ENCODE assay signal across 8 cellular contexts in the genomic region with DNA sequence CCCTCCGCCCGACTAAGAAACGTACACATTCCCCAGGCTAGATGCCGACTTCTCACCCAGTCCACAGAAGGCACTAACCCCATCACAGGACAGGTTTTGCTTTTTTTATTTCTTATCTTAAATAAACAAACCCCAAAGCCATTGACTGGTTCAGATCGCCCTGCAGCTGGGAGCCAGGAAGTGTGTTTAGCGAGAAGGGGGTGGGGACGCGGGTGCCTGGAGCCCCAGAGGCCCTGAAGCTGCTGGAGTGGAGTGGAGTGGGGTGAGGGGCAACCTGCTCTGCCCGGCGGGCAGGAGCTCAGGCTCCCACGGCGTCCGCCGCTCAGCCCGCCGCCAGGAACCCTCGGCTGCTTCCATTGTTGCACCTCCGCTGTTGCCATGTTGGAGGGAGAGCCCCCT. TPM values are rescaled to one million over a fixed set of nuclear protein-coding genes. Genes with fewer than 3 reads are reported as not detected.
DNase-seq lines count a peak whose midpoint lies in the region; ATAC-seq and TF ChIP-seq lines count a peak whose summit lies in the region.

No MANE protein-coding gene starts in this region.

- DNase-seq in EH (ENCODE audit: low read depth): peak; percentile 66
- no peak for DNase-seq in SJSA1 (ENCODE audit: low read depth in 1 of 2, low spot score in 2 of 2)
- DNase-seq in astrocyte of the cerebellum (ENCODE audit: low read depth): no peak
- DNase-seq in hippocampal formation (lab: John Stamatoyannopoulos, UW): peak; percentile 72 to 76
- DNase-seq in AG08395 (ENCODE audit: low spot score): no peak

- peak; percentile 34 for ATAC-seq in GM21576 (IDR thresholded peaks at IDR 0.05; ENCODE audit: unreplicated experiment)

- H3K4me3 ChIP-seq in SJSA1 (peak overlapping the region; percentile 45), astrocyte of the cerebellum (ENCODE audit: low read depth, low read length) (peak overlapping the region; percentile 60), rectal smooth muscle tissue (ENCODE audit: low read length) (peak overlapping the region; percentile 98)

- in situ Hi-C loops in astrocyte of the cerebellum (cut with HindIII; ENCODE audit: low sequenced_read_pairs): no loop called here

- H3K9ac ChIP-seq in rectal smooth muscle tissue (ENCODE audit: low read length): peak overlapping the region; percentile 92

- H3K27ac ChIP-seq in SJSA1: no peak overlapping the region
- peak overlapping the region; percentile 87 for H3K27ac ChIP-seq in rectal smooth muscle tissue (ENCODE audit: low read depth, low read length)

- no peaks in the 10 kb centered on the region for H3K9me3 ChIP-seq in SJSA1 (replicated peaks)

- H3K4me1 ChIP-seq in SJSA1 (replicated peaks) (peaks cover 17% of the 10 kb centered on the region), rectal smooth muscle tissue (ENCODE audit: control insufficient read depth, insufficient read depth, low read length) (peaks cover 15% of the 10 kb centered on the region)

- no peak for TF ChIP-seq RAD21 in Ishikawa (IDR thresholded peaks at IDR 0.05; ENCODE audit: low read depth)

- H3K27me3 ChIP-seq in SJSA1 (replicated peaks): peaks cover 28% of the 10 kb centered on the region
- H3K27me3 ChIP-seq in rectal smooth muscle tissue (ENCODE audit: control insufficient read depth, insufficient read depth, low read length): no peaks in the 10 kb centered on the region

- TF ChIP-seq EP300 in Ishikawa (IDR thresholded peaks at IDR 0.05; ENCODE audit: borderline replicate concordance): no peak

- no peaks in the 10 kb centered on the region for H3K36me3 ChIP-seq in SJSA1
- peaks cover 7% of the 10 kb centered on the region for H3K36me3 ChIP-seq in rectal smooth muscle tissue (ENCODE audit: control insufficient read depth, insufficient read depth, low read length)

- no peak for TF ChIP-seq CTCF in astrocyte of the cerebellum (IDR thresholded peaks at IDR 0.05; ENCODE audit: low read depth, low read length, missing control alignments)

TF ChIP-seq in Ishikawa, 13 proteins besides CTCF, POLR2A, EP300 and RAD21:
- TF ChIP-seq TAF1 (IDR thresholded peaks at IDR 0.05; ENCODE audit: low read depth) (no peak), CREB1 (IDR thresholded peaks at IDR 0.05; ENCODE audit: low read depth) (no peak), CEBPB (IDR thresholded peaks at IDR 0.05) (no peak), FOXM1 (IDR thresholded peaks at IDR 0.05; ENCODE audit: borderline replicate concordance, low read depth) (no peak), EGR1 (IDR thresholded peaks at IDR 0.05) (peak; percentile 3; the same call in 1 of the 2 replicates), TEAD4 (IDR thresholded peaks at IDR 0.05) (no peak), NFIC (IDR thresholded peaks at IDR 0.05) (no peak), YY1 (IDR thresholded peaks at IDR 0.05; ENCODE audit: low read depth) (0 out of 2 replicates have a peak, but pooled peaks have one; percentile 43), TCF12 (IDR thresholded peaks at IDR 0.05; ENCODE audit: low read depth) (no peak), ZBTB7A (IDR thresholded peaks at IDR 0.05; ENCODE audit: low read depth) (peak; percentile 34; the same call in 1 of the 2 replicates)
- TF ChIP-seq, protein P1, sequence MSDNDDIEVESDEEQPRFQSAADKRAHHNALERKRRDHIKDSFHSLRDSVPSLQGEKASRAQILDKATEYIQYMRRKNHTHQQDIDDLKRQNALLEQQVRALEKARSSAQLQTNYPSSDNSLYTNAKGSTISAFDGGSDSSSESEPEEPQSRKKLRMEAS (IDR thresholded peaks at IDR 0.05): no peak
- TF ChIP-seq, protein P2, sequence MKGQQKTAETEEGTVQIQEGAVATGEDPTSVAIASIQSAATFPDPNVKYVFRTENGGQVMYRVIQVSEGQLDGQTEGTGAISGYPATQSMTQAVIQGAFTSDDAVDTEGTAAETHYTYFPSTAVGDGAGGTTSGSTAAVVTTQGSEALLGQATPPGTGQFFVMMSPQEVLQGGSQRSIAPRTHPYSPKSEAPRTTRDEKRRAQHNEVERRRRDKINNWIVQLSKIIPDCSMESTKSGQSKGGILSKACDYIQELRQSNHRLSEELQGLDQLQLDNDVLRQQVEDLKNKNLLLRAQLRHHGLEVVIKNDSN (IDR thresholded peaks at IDR 0.05): no peak
- TF ChIP-seq, protein P3, sequence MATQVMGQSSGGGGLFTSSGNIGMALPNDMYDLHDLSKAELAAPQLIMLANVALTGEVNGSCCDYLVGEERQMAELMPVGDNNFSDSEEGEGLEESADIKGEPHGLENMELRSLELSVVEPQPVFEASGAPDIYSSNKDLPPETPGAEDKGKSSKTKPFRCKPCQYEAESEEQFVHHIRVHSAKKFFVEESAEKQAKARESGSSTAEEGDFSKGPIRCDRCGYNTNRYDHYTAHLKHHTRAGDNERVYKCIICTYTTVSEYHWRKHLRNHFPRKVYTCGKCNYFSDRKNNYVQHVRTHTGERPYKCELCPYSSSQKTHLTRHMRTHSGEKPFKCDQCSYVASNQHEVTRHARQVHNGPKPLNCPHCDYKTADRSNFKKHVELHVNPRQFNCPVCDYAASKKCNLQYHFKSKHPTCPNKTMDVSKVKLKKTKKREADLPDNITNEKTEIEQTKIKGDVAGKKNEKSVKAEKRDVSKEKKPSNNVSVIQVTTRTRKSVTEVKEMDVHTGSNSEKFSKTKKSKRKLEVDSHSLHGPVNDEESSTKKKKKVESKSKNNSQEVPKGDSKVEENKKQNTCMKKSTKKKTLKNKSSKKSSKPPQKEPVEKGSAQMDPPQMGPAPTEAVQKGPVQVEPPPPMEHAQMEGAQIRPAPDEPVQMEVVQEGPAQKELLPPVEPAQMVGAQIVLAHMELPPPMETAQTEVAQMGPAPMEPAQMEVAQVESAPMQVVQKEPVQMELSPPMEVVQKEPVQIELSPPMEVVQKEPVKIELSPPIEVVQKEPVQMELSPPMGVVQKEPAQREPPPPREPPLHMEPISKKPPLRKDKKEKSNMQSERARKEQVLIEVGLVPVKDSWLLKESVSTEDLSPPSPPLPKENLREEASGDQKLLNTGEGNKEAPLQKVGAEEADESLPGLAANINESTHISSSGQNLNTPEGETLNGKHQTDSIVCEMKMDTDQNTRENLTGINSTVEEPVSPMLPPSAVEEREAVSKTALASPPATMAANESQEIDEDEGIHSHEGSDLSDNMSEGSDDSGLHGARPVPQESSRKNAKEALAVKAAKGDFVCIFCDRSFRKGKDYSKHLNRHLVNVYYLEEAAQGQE (IDR thresholded peaks at IDR 0.05; ENCODE audit: low read depth): no peak

RNA-seq across cellular contexts. Expression of a gene that starts 0.7 kb away (rescaled TPM):
- total RNA-seq in SJSA1 (2014; rRNA removed; shearing (Covaris generic)): 0.28 and 0.76 TPM in 2 replicates

RNA-seq across cellular contexts. Expression of a gene that starts 22.3 kb away (rescaled TPM):
- total RNA-seq in SJSA1 (2014; rRNA removed; shearing (Covaris generic)): 13.2 and 21.4 TPM in 2 replicates

Comparison
In these comparisons a context has a peak if more than half of its experiments do, and no peak if none do; other contexts are left out.
1. DNase-seq: peak in EH (single experiment) and hippocampal formation (2 of 2); none in SJSA1 (0 of 2), astrocyte of the cerebellum (single experiment) and AG08395 (single experiment).
2. H3K4me3 ChIP-seq: peak in every context shown above with its lines; median percentile 98 in rectal smooth muscle tissue; 60 in astrocyte of the cerebellum; 45 in SJSA1.